ENCODE assay signal across 19 cellular contexts in the genomic region with DNA sequence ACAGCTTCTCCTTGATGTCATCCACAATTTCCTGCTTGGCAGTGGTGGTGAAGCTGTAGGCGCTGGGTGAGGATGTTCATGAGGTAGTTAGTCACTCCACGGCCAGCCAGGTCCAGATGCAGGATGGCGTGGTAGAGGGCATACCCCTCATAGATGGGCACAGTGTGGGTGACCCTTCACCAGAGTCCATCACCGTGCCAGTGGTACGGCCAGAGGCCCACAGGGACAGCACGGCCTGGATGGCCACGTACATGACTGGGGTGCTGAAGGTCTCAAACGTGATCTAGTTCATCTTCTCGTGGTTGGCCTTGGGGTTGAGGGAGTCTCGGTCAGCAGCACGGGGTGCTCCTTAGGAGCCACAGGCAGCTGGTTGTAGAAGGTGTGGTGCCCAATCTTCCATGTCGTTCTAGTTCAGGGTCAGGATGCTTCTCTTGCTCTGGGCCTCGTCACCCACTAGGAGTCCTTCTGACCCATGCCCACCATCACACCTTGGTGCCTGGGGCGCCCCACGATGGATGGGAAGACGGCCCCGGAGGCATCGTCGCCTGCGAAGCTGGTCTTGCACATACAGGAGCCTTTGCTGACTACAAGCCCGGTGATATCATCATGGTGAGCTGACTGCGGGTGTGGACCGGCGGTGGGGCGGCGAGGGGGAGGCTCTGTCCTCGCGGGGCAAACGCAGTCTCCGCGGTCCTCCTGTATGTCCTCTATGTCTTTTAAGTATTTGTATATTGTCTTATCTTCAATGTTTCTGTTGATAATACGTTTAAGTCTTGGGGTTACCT.
"Had no signal": no experiment of that assay in that cellular context is flagged by ENCODE, and none has a peak within 500 bp of the region (broad histone marks: within the 10 kb centered on the region; RNA-seq: fewer than 3 reads in every experiment).

No MANE protein-coding gene starts in this region.

- H3K27ac ChIP-seq: cardiac muscle cell, epithelial cell of prostate, esophagus muscularis mucosa, gastrocnemius medialis, pancreas, right lobe of liver, tibial artery had no signal

- DNase-seq: effector memory CD8-positive, alpha-beta T cell; gastrocnemius medialis; mammary epithelial cell; natural killer cell; nucleus accumbens; right lobe of liver; stimulated activated CD4-positive, alpha-beta T cell treated with anti-CD3 and anti-CD28 coated beads, Interleukin-15, amount 100 ng/mL, for 24 hours; stimulated activated CD4-positive, alpha-beta T cell treated with anti-CD3 and anti-CD28 coated beads, Interleukin-1b, Interleukin-23, amount 100 ng/mL, for 48 hours; stimulated activated CD4-positive, alpha-beta T cell treated with anti-CD3 and anti-CD28 coated beads, Interleukin-4, amount 100 ng/mL, for 4 hours; stimulated activated naive CD4-positive, alpha-beta T cell treated with Interleukin-2 at 50 U/mL for 16 hours; tibial artery had no signal

- H3K4me1 ChIP-seq: esophagus muscularis mucosa, gastrocnemius medialis, pancreas, right lobe of liver had no signal

- H3K27ac Mint-ChIP-seq: dendritic cell treated with granulocyte-macrophage colony-stimulating factor and Interleukin-4, amounts not matched to agents 40 ng/mL and 50 ng/mL, for 4 days; effector memory CD8-positive, alpha-beta T cell; natural killer cell; progenitor cell of endocrine pancreas had no signal

- H3K36me3 ChIP-seq: cardiac muscle cell, esophagus muscularis mucosa, gastrocnemius medialis, pancreas, right lobe of liver, tibial artery had no signal

- H3K4me1 Mint-ChIP-seq: natural killer cell, neural crest cell had no signal

- H3K9me3 ChIP-seq: esophagus muscularis mucosa, gastrocnemius medialis, mucosa of descending colon, pancreas, right lobe of liver, tibial artery had no signal

- H3K36me3 Mint-ChIP-seq: natural killer cell had no signal

- H3K27me3 ChIP-seq: cardiac muscle cell, esophagus muscularis mucosa, gastrocnemius medialis, pancreas, right lobe of liver, tibial artery had no signal

- H3K27me3 Mint-ChIP-seq: dendritic cell treated with granulocyte-macrophage colony-stimulating factor and Interleukin-4, amounts not matched to agents 40 ng/mL and 50 ng/mL, for 4 days; effector memory CD8-positive, alpha-beta T cell; progenitor cell of endocrine pancreas had no signal

- H3K4me3 Mint-ChIP-seq: dendritic cell treated with granulocyte-macrophage colony-stimulating factor and Interleukin-4, amounts not matched to agents 40 ng/mL and 50 ng/mL, for 4 days; effector memory CD8-positive, alpha-beta T cell; natural killer cell; neural crest cell had no signal

- H3K4me3 ChIP-seq: cardiac muscle cell, esophagus muscularis mucosa, gastrocnemius medialis, mucosa of descending colon, pancreas, right lobe of liver, tibial artery had no signal

- ATAC-seq: effector memory CD8-positive, alpha-beta T cell; gastrocnemius medialis; mucosa of descending colon; natural killer cell; pancreas; right lobe of liver had no signal
